Comparison of ENCODE assay signal across 11 cellular contexts in genomic region chr13:97879646-97880297, GRCh38.
A peak's percentile ranks its signal among the peaks of the same experiment; 100 is the strongest.
DNase-seq lines count a peak whose midpoint lies in the region; ATAC-seq and TF ChIP-seq lines count a peak whose summit lies in the region.
"Had no signal": no experiment of that assay in that cellular context is flagged by ENCODE, and none has a peak within 500 bp of the region (broad histone marks: within the 10 kb centered on the region; RNA-seq: fewer than 3 reads in every experiment).

No MANE protein-coding gene starts in this region.

- no peak overlapping the region for H3K4me3 Mint-ChIP-seq in activated CD4-positive, alpha-beta memory T cell treated with anti-CD3 and anti-CD28 coated beads for 36 hours

- POLR2A ChIA-PET in activated CD4-positive, alpha-beta memory T cell treated with anti-CD3 and anti-CD28 coated beads for 36 hours (lab: Charles Lee): no interaction called here

- H3K4me1 Mint-ChIP-seq in activated CD4-positive, alpha-beta memory T cell treated with anti-CD3 and anti-CD28 coated beads for 36 hours (ENCODE audit: low read depth): no peaks in the 10 kb centered on the region

- no peak for TF ChIP-seq CTCF in AG09319 (IDR thresholded peaks at IDR 0.05; ENCODE audit: low read depth, low read length)
- no peak for TF ChIP-seq CTCF in choroid plexus epithelial cell (conservative IDR thresholded peaks at IDR 0.05; ENCODE audit: low read depth, low read length)
- no peak for TF ChIP-seq CTCF in tibial artery (IDR thresholded peaks at IDR 0.05)

- intact Hi-C loops in activated CD4-positive, alpha-beta memory T cell treated with anti-CD3 and anti-CD28 coated beads for 36 hours (cut with micrococcal nuclease): no loop called here
- intact Hi-C loops in tibial artery (cut with DNase I; ENCODE audit: low total_unique reads): no loop called here

- no peaks in the 10 kb centered on the region for H3K36me3 ChIP-seq in tibial artery
- H3K36me3 ChIP-seq: lower lobe of right lung had no signal

- H3K9me3 ChIP-seq in tibial artery: no peaks in the 10 kb centered on the region
- H3K9me3 ChIP-seq: lower lobe of right lung had no signal

- H3K27ac Mint-ChIP-seq in activated CD4-positive, alpha-beta memory T cell treated with anti-CD3 and anti-CD28 coated beads for 36 hours: no peak overlapping the region

- no peak overlapping the region for H3K27ac ChIP-seq in tibial artery
- H3K27ac ChIP-seq: lower lobe of right lung had no signal

- peaks cover 0 to 2% of the 10 kb centered on the region in 2 donors for H3K27me3 ChIP-seq in tibial artery

- DNase-seq in AG09319 (ENCODE audit: extremely low read depth, low read depth) (peak; percentile 49), M059J (ENCODE audit: low read depth) (peak; percentile 89), choroid plexus epithelial cell (ENCODE audit: low read depth) (peak; percentile 88), left kidney (ENCODE audit: low read depth, low spot score) (peak; percentile 18), tibial artery (no peak), MV-4-11 (lab: John Stamatoyannopoulos, UW) (no peak)
- no peak for DNase-seq in activated CD4-positive, alpha-beta memory T cell treated with anti-CD3 and anti-CD28 coated beads for 36 hours
- DNase-seq: Calu3, lower lobe of right lung, small intestine had no signal

- no peaks in the 10 kb centered on the region for H3K36me3 Mint-ChIP-seq in activated CD4-positive, alpha-beta memory T cell treated with anti-CD3 and anti-CD28 coated beads for 36 hours

- H3K27me3 Mint-ChIP-seq in activated CD4-positive, alpha-beta memory T cell treated with anti-CD3 and anti-CD28 coated beads for 36 hours: peaks cover 18% of the 10 kb centered on the region

- CTCF ChIA-PET in activated CD4-positive, alpha-beta memory T cell treated with anti-CD3 and anti-CD28 coated beads for 36 hours (lab: Charles Lee): no interaction called here

- no peaks in the 10 kb centered on the region for H3K4me1 ChIP-seq in tibial artery
- H3K4me1 ChIP-seq: lower lobe of right lung had no signal

- no peaks in the 10 kb centered on the region for H3K9me3 Mint-ChIP-seq in activated CD4-positive, alpha-beta memory T cell treated with anti-CD3 and anti-CD28 coated beads for 36 hours

- ATAC-seq in GM21825 (IDR thresholded peaks at IDR 0.05; ENCODE audit: unreplicated experiment): no peak
- ATAC-seq: lower lobe of right lung had no signal

- H3K4me3 ChIP-seq in choroid plexus epithelial cell (ENCODE audit: low read depth, low read length) (no peak overlapping the region), tibial artery (no peak overlapping the region)
- H3K4me3 ChIP-seq: lower lobe of right lung had no signal

Comparison
In these comparisons a context has a peak if more than half of its experiments do, and no peak if none do; other contexts are left out.
1. DNase-seq: peak in AG09319 (single experiment), M059J (single experiment), choroid plexus epithelial cell (single experiment) and left kidney (single experiment); none in activated CD4-positive, alpha-beta memory T cell treated with anti-CD3 and anti-CD28 coated beads for 36 hours (single experiment), tibial artery (0 of 2) and MV-4-11 (single experiment).